ENCODE assay signal across 9 cellular contexts in the genomic region with DNA sequence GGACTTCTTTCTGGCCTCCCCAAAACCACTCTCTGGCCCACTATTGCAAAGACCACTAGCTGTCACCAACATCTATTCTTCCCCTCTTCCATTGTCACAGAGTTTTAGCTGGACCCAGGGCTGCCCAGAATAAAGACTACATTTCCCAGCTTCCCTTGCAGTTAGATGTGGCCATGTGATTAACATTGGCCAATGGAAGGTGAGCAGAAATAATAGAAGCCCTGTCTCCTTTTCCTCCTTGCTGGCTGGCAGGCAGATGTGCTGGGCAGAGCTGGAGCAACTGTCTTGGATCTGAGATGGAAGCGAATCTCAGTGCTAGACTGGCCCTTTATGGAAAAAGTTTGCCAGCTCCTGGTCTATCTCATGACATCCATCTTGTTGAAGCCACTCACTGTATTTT.
DNase-seq lines count a peak whose midpoint lies in the region; ATAC-seq, FAIRE-seq and TF ChIP-seq lines count a peak whose summit lies in the region.
"Had no signal": no experiment of that assay in that cellular context is flagged by ENCODE, and none has a peak within 500 bp of the region (broad histone marks: within the 10 kb centered on the region; RNA-seq: fewer than 3 reads in every experiment).

No MANE protein-coding gene starts in this region.

- peaks cover 26% of the 10 kb centered on the region for H3K4me1 ChIP-seq in psoas muscle
- H3K4me1 ChIP-seq: lower lobe of right lung had no signal

- DNase-seq in activated CD8-positive, alpha-beta memory T cell treated with anti-CD3 and anti-CD28 coated beads, Interleukin-2, amount 10 ng/mL, durations not matched to agents 7 days and 5 days, result no peak
- DNase-seq in activated CD8-positive, alpha-beta memory T cell treated with anti-CD3 and anti-CD28 coated beads, Interleukin-2, amount 50 U/mL, for 4 hours, result no peak
- DNase-seq in NCI-H2227 treated with DMSO at 0.1 percent for 48 hours (lab: John Stamatoyannopoulos, UW) (peak; percentile 78), bronchial epithelial cell (ENCODE audit: low read depth) (peak; percentile 37), psoas muscle (no peak)
- DNase-seq: lower lobe of right lung had no signal

- H3K27ac Mint-ChIP-seq in activated CD8-positive, alpha-beta memory T cell treated with anti-CD3 and anti-CD28 coated beads, Interleukin-2, amount 10 ng/mL, durations not matched to agents 7 days and 5 days, result no peak overlapping the region

- no peaks in the 10 kb centered on the region for H3K27me3 ChIP-seq in bronchial epithelial cell (ENCODE audit: control insufficient read depth, insufficient read depth, low read length)
- H3K27me3 ChIP-seq in psoas muscle (ENCODE audit: insufficient read depth in 3 of 3, low read length in 2 of 3), result no peaks in the 10 kb centered on the region

- no peaks in the 10 kb centered on the region for H3K9me3 Mint-ChIP-seq in activated CD8-positive, alpha-beta memory T cell treated with anti-CD3 and anti-CD28 coated beads, Interleukin-2, amount 10 ng/mL, durations not matched to agents 7 days and 5 days (ENCODE audit: low read depth)

- H3K9me3 ChIP-seq in psoas muscle, result no peaks in the 10 kb centered on the region
- H3K9me3 ChIP-seq: lower lobe of right lung had no signal

- H3K4me1 Mint-ChIP-seq in activated CD8-positive, alpha-beta memory T cell treated with anti-CD3 and anti-CD28 coated beads, Interleukin-2, amount 10 ng/mL, durations not matched to agents 7 days and 5 days, result no peaks in the 10 kb centered on the region

- CTCF ChIA-PET in activated CD8-positive, alpha-beta memory T cell treated with anti-CD3 and anti-CD28 coated beads, Interleukin-2, amount 10 ng/mL, durations not matched to agents 7 days and 5 days (lab: Charles Lee), result interaction anchor here (0.7 to 2.6 kb wide), 12 partner anchors 8 to 223 kb away, joined by 3 to 15 read pairs (median 4); no protein-coding TSS in a partner anchor

- no peaks in the 10 kb centered on the region for H3K36me3 ChIP-seq in bronchial epithelial cell (ENCODE audit: control insufficient read depth, insufficient read depth, low read length)
- H3K36me3 ChIP-seq in psoas muscle (ENCODE audit: insufficient read depth in 1 of 2, low read depth in 1 of 2), result no peaks in the 10 kb centered on the region
- H3K36me3 ChIP-seq: lower lobe of right lung had no signal

- H3K27ac ChIP-seq in psoas muscle, result no peak overlapping the region
- H3K27ac ChIP-seq: lower lobe of right lung had no signal

- TF ChIP-seq CTCF in bronchial epithelial cell (IDR thresholded peaks at IDR 0.05; ENCODE audit: insufficient read depth, low read length, severe bottlenecking), result no peak
- TF ChIP-seq CTCF in psoas muscle (IDR thresholded peaks at IDR 0.05), result no peak

- FAIRE-seq in bronchial epithelial cell (lab: Jason Lieb, UNC), result no peak

- H3K27me3 Mint-ChIP-seq in activated CD8-positive, alpha-beta memory T cell treated with anti-CD3 and anti-CD28 coated beads, Interleukin-2, amount 10 ng/mL, durations not matched to agents 7 days and 5 days, result peaks cover 28% of the 10 kb centered on the region

- peak; percentile 57 for ATAC-seq in activated CD8-positive, alpha-beta memory T cell treated with anti-CD3 and anti-CD28 coated beads, Interleukin-2, amount 10 ng/mL, durations not matched to agents 7 days and 5 days
- ATAC-seq in psoas muscle, result peak; percentile 68 to 87 (median 81)
- ATAC-seq in HG03175 (IDR thresholded peaks at IDR 0.05; ENCODE audit: unreplicated experiment), result no peak
- ATAC-seq in GM18511 (IDR thresholded peaks at IDR 0.05; ENCODE audit: unreplicated experiment), result no peak
- no peak for ATAC-seq in GM18873 (IDR thresholded peaks at IDR 0.05; ENCODE audit: low FRiP score, unreplicated experiment)

- H3K4me3 Mint-ChIP-seq in activated CD8-positive, alpha-beta memory T cell treated with anti-CD3 and anti-CD28 coated beads, Interleukin-2, amount 10 ng/mL, durations not matched to agents 7 days and 5 days, result no peak overlapping the region

- 11 to 69% (median 47%) methylated on average over 1 of the region's 1 CpG for WGBS in psoas muscle, 3 donors

- intact Hi-C loops in psoas muscle (cut with DNase I), result loop anchor here (5.0 to 10.0 kb wide), 2 partner anchors 38 to 99 kb away; partner anchors contain the start of gene KCNB1 (in 1 of the 2)

- no peak overlapping the region for H3K4me3 ChIP-seq in bronchial epithelial cell (ENCODE audit: low read depth, low read length)
- H3K4me3 ChIP-seq in psoas muscle, result no peak overlapping the region
- H3K4me3 ChIP-seq: lower lobe of right lung had no signal

- H3K36me3 Mint-ChIP-seq in activated CD8-positive, alpha-beta memory T cell treated with anti-CD3 and anti-CD28 coated beads, Interleukin-2, amount 10 ng/mL, durations not matched to agents 7 days and 5 days, result no peaks in the 10 kb centered on the region

Comparison
In these comparisons a context has a peak if more than half of its experiments do, and no peak if none do; other contexts are left out.
1. ATAC-seq: peak in activated CD8-positive, alpha-beta memory T cell treated with anti-CD3 and anti-CD28 coated beads, Interleukin-2, amount 10 ng/mL, durations not matched to agents 7 days and 5 days (single experiment) and psoas muscle (4 of 4); none in HG03175 (single experiment), GM18511 (single experiment) and GM18873 (single experiment).
2. DNase-seq: peak in NCI-H2227 treated with DMSO at 0.1 percent for 48 hours (single experiment) and bronchial epithelial cell (single experiment); none in activated CD8-positive, alpha-beta memory T cell treated with anti-CD3 and anti-CD28 coated beads, Interleukin-2, amount 10 ng/mL, durations not matched to agents 7 days and 5 days (single experiment), activated CD8-positive, alpha-beta memory T cell treated with anti-CD3 and anti-CD28 coated beads, Interleukin-2, amount 50 U/mL, for 4 hours (single experiment) and psoas muscle (0 of 2).